15 cellular contexts compared by ENCODE assay signal in genomic region chr14:105412768-105413541, GRCh38. TPM values are rescaled to one million over a fixed set of nuclear protein-coding genes. Genes with fewer than 3 reads are reported as not detected.
DNase-seq lines count a peak whose midpoint lies in the region; ATAC-seq, FAIRE-seq and TF ChIP-seq lines count a peak whose summit lies in the region.
"Had no signal": no experiment of that assay in that cellular context is flagged by ENCODE, and none has a peak within 500 bp of the region (broad histone marks: within the 10 kb centered on the region; RNA-seq: fewer than 3 reads in every experiment).

No MANE protein-coding gene starts in this region.

- no peak overlapping the region for H2AFZ ChIP-seq in H1 (ENCODE audit: low read length)
- H2AFZ ChIP-seq: parathyroid adenoma had no signal

- H3K4me2 ChIP-seq in A549, result no peak overlapping the region
- H3K4me2 ChIP-seq in BLaER1, result peak overlapping the region; percentile 78; the same call in 1 of the 2 replicates
- H3K4me2 ChIP-seq in H1 (ENCODE audit: insufficient read depth in 1 of 2, low read depth in 2 of 2, low read length in 2 of 2), result no peak overlapping the region
- H3K4me2 ChIP-seq: KMS-11, smooth muscle cell had no signal

- no peak for DNase-seq in A549 (ENCODE audit: low read depth in 1 of 2, low spot score in 1 of 2)
- DNase-seq in NCI-H2107 treated with DMSO at 0.1 percent for 48 hours (lab: John Stamatoyannopoulos, UW; ENCODE audit: unreplicated experiment), result peak; percentile 82
- no peak for DNase-seq in H1 (ENCODE audit: low read depth in 1 of 2, low spot score in 2 of 2)
- DNase-seq in effector CD8-positive, alpha-beta T cell (lab: John Stamatoyannopoulos, UW), result no peak
- no peak for DNase-seq in Ammon's horn (ENCODE audit: low spot score)
- DNase-seq: activated effector memory CD4-positive, alpha-beta T cell treated with anti-CD3 and anti-CD28 coated beads, Interleukin-2, amount 50 U/mL, for 16 hours; foreskin fibroblast; thyroid gland had no signal

- no peaks in the 10 kb centered on the region for H3K9me3 ChIP-seq in A549
- no peaks in the 10 kb centered on the region for H3K9me3 ChIP-seq in BLaER1
- H3K9me3 ChIP-seq in H1 (ENCODE audit: insufficient read depth in 2 of 2, low read depth in 1 of 2, low read length in 1 of 2), result no peaks in the 10 kb centered on the region
- H3K9me3 ChIP-seq: thyroid gland had no signal

- H3K56ac ChIP-seq in H1 (replicated peaks; ENCODE audit: insufficient read length, low read depth, low read length), result no peak overlapping the region

- H3K27ac ChIP-seq in A549, result no peak overlapping the region
- H3K27ac ChIP-seq in BLaER1, result no peak overlapping the region
- H3K27ac ChIP-seq in H1 (ENCODE audit: low read depth, low read length), result no peak overlapping the region
- H3K27ac ChIP-seq: KMS-11, parathyroid adenoma, thyroid gland had no signal

- no peaks in the 10 kb centered on the region for H3K79me1 ChIP-seq in H1 (ENCODE audit: low read depth, low read length)

- H3K23me2 ChIP-seq in H1 (ENCODE audit: low read depth, low read length), result peaks cover 11% of the 10 kb centered on the region; the same call in 1 of the 2 replicates

- H4K20me1 ChIP-seq in BLaER1 (peaks cover 46% of the 10 kb centered on the region), H1 (replicated peaks in 1 of 2; ENCODE audit: control insufficient read depth in 1 of 2, insufficient read depth in 2 of 2, low read length in 2 of 2) (peaks cover 0 to 8% of the 10 kb centered on the region in 2 experiments)

- no peak for FAIRE-seq in A549 (lab: Jason Lieb, UNC)
- no peak for FAIRE-seq in H1 (lab: Jason Lieb, UNC)
- FAIRE-seq: colon, endothelial cell of umbilical vein had no signal

- no peak overlapping the region for H3K14ac ChIP-seq in H1 (ENCODE audit: insufficient read length)

- H4K8ac ChIP-seq in H1 (ENCODE audit: extremely low read depth, insufficient read depth, low read length), result peak overlapping the region; percentile 11; the same call in 1 of the 2 replicates

- H2BK120ac ChIP-seq in H1 (replicated peaks; ENCODE audit: low read depth, low read length), result no peak overlapping the region

- H2BK20ac ChIP-seq in H1 (ENCODE audit: low read length), result no peak overlapping the region

- H3K4me3 ChIP-seq in A549 (no peak overlapping the region), BLaER1 (no peak overlapping the region), H1 (ENCODE audit: extremely low read depth in 1 of 4, insufficient read depth in 2 of 4, low read depth in 3 of 4, low read length in 4 of 4) (no peak overlapping the region)
- H3K4me3 ChIP-seq: smooth muscle cell, thyroid gland had no signal

- CTCF ChIA-PET in A549 (lab: Yijun Ruan, JAX) (interaction anchor here (1.2 to 2.2 kb wide), 7 partner anchors 9 to 76 kb away, joined by 3 to 9 read pairs (median 5); no protein-coding TSS in a partner anchor), H1 (lab: Charles Lee; ENCODE audit: partially characterized antibody) (interaction anchor here (0.6 to 1.5 kb wide), 5 partner anchors 68 to 1258 kb away, joined by 3 to 5 read pairs (median 3); partner anchors contain the start of gene TEDC1)

- no peak for TF ChIP-seq RAD21 in A549 (conservative IDR thresholded peaks at IDR 0.05 in 1 of 2, IDR thresholded peaks at IDR 0.05 in 1 of 2)
- no peak for TF ChIP-seq RAD21 in H1 (IDR thresholded peaks at IDR 0.05 in 1 of 2, conservative IDR thresholded peaks at IDR 0.05 in 1 of 2; ENCODE audit: low read depth in 2 of 2, low read length in 2 of 2)

- no peak overlapping the region for H2BK15ac ChIP-seq in H1 (ENCODE audit: low read length)

- no peak overlapping the region for H4K91ac ChIP-seq in H1 (replicated peaks; ENCODE audit: insufficient read length, low read length)

- no peak overlapping the region for H4K5ac ChIP-seq in H1 (ENCODE audit: insufficient read length, low read depth, low read length)

- POLR2A ChIA-PET in A549 (lab: Yijun Ruan, JAX), result no interaction called here
- POLR2A ChIA-PET in H1 (lab: Charles Lee; ENCODE audit: partially characterized antibody), result interaction anchor here (0.7 to 2.8 kb wide), 4 partner anchors 9 to 61 kb away, joined by 3 to 7 read pairs (median 3); no protein-coding TSS in a partner anchor

- H3K4me1 ChIP-seq in A549 (peaks cover 13% of the 10 kb centered on the region; the same call in 2 of the 3 replicates), BLaER1 (peaks cover 56% of the 10 kb centered on the region), H1 (replicated peaks in 1 of 4; ENCODE audit: control insufficient read depth in 3 of 4, insufficient read depth in 4 of 4, low read length in 3 of 4) (peaks cover 0 to 8% (median 5%) of the 10 kb centered on the region in 4 experiments; a peak in 6 of 7 replicates)

- no peak overlapping the region for H2BK5ac ChIP-seq in H1 (ENCODE audit: low read depth, low read length)

- H3K27me3 ChIP-seq in BLaER1 (peaks cover 58% of the 10 kb centered on the region), H1 (replicated peaks in 1 of 4; ENCODE audit: control insufficient read depth in 3 of 4, extremely low read depth in 1 of 4, insufficient read depth in 3 of 4, low read length in 3 of 4) (peaks cover 8 to 48% (median 40%) of the 10 kb centered on the region in 4 experiments)
- H3K27me3 ChIP-seq: thyroid gland had no signal

- TF ChIP-seq EP300 in A549 (IDR thresholded peaks at IDR 0.05) (no peak), H1 (IDR thresholded peaks at IDR 0.05; ENCODE audit: borderline replicate concordance in 1 of 2, low read depth in 2 of 2, low read length in 2 of 2) (no peak)

- H3K9ac ChIP-seq in BLaER1 (no peak overlapping the region), H1 (replicated peaks in 1 of 4; ENCODE audit: extremely low read depth in 1 of 4, low read depth in 3 of 4, low read length in 3 of 4) (no peak overlapping the region)
- H3K9ac ChIP-seq: KMS-11, parathyroid adenoma had no signal

- no peak overlapping the region for H3K23ac ChIP-seq in H1 (ENCODE audit: insufficient read length)

- no peaks in the 10 kb centered on the region for H3K79me2 ChIP-seq in H1 (ENCODE audit: control insufficient read depth in 1 of 2, insufficient read depth in 2 of 2, low read length in 2 of 2)
- H3K79me2 ChIP-seq: parathyroid adenoma had no signal

- TF ChIP-seq CTCF in A549 (IDR thresholded peaks at IDR 0.05), result no peak
- TF ChIP-seq CTCF in H1 (IDR thresholded peaks at IDR 0.05; ENCODE audit: control extremely low read depth in 1 of 3, insufficient read depth in 1 of 3, low read depth in 1 of 3, low read length in 3 of 3), result no peak

- H2AK5ac ChIP-seq in H1 (ENCODE audit: low read depth, low read length), result no peak overlapping the region

- no peak overlapping the region for H3K4ac ChIP-seq in H1 (replicated peaks; ENCODE audit: insufficient read length, low read depth, low read length)

- no peak overlapping the region for H3K18ac ChIP-seq in H1 (ENCODE audit: extremely low read depth, low read length)

- H3K36me3 ChIP-seq in BLaER1, result no peaks in the 10 kb centered on the region; the same call in 1 of the 2 replicates
- H3K36me3 ChIP-seq in H1 (ENCODE audit: control insufficient read depth in 2 of 4, insufficient read depth in 4 of 4, low read length in 3 of 4), result no peaks in the 10 kb centered on the region; a peak in 1 of 8 replicates
- H3K36me3 ChIP-seq: thyroid gland had no signal

- TF ChIP-seq POLR2A in A549 (IDR thresholded peaks at IDR 0.05; ENCODE audit: low read length), result no peak
- no peak for TF ChIP-seq POLR2A in H1 (IDR thresholded peaks at IDR 0.05; ENCODE audit: control extremely low read depth in 1 of 2, low read depth in 2 of 2, low read length in 2 of 2)

- no peak overlapping the region for H2BK12ac ChIP-seq in H1 (ENCODE audit: low read depth, low read length)

- ATAC-seq in A549 (no peak), GM19395 (IDR thresholded peaks at IDR 0.05; ENCODE audit: unreplicated experiment) (no peak)

- WGBS in A549 (ENCODE audit: missing lambda C conversion rate), result 87% methylated on average over 5 of the region's 7 CpGs
- WGBS in H1 (ENCODE audit: extremely low coverage in 1 of 2, insufficient coverage in 1 of 2, insufficient read length in 1 of 2, insufficient replicate concordance in 2 of 2, low coverage in 1 of 2, low lambda C conversion rate in 2 of 2, missing lambda C conversion rate in 1 of 2), 2 experiments, result 87% methylated on average over 7 of the region's 7 CpGs; no CpG with 5 or more reads in 1 of the 2 experiments

TF ChIP-seq in A549, 52 proteins besides CTCF, POLR2A, EP300 and RAD21 (continues in another document):
- no peak for TF ChIP-seq NFE2L2 (conservative IDR thresholded peaks at IDR 0.05; ENCODE audit: low read length)

RNA-seq across cellular contexts. Expression of gene MTA1, which starts 6.7 kb away (rescaled TPM):
- 46.8 and 52.7 TPM in 2 replicates for polyA plus RNA-seq in A549 (2011; rRNA removed)
- 105 and 111 TPM in 2 replicates for polyA plus RNA-seq in A549 (2012; cell fraction: cytosol; rRNA removed)
- 523 and 668 TPM in 2 replicates for polyA plus RNA-seq in A549 (2012; cell fraction: nucleus; rRNA removed)
- 80.7 to 89.8 TPM (median 86.7 TPM) in 3 replicates for polyA plus RNA-seq in A549 (2017; fragmentation: RNase III; extraction: RNeasy Plus Mini Kit Qiagen cat#74134 plus additional on column Dnase treatment)
- 42.6 and 67.3 TPM in 2 replicates for polyA minus RNA-seq in A549 (2011; rRNA and poly(A)+ RNA removed)
- total RNA-seq in H1 (2021; fragmentation: NEBNext Ultra II Directional; extraction: Animal tissue kit (Norgen Biotek cat#: 25700)), result 217 and 221 TPM in 2 replicates
- polyA plus RNA-seq in H1 (2011; rRNA removed), result 73.9 and 159 TPM in 2 replicates
- polyA plus RNA-seq in H1 (2011; cell fraction: cytosol; rRNA removed), result 107 TPM
- polyA plus RNA-seq in H1 (2011; cell fraction: nucleus; rRNA removed), result 578 TPM
- 172 to 212 TPM (median 181 TPM) in 4 replicates for polyA plus RNA-seq in H1 (2012, experiment 1 of 2)
- 113 TPM for polyA plus RNA-seq in H1 (2012, experiment 2 of 2)
- polyA plus RNA-seq in H1 (2013, experiment 1 of 2), result 173 TPM
- polyA plus RNA-seq in H1 (2013, experiment 2 of 2), result 167 TPM
- 58.7 and 60.2 TPM in 2 replicates for polyA minus RNA-seq in H1 (2011; rRNA and poly(A)+ RNA removed)
- 171 TPM for polyA minus RNA-seq in H1 (2011; cell fraction: cytosol; rRNA and poly(A)+ RNA removed)
- 231 TPM for polyA minus RNA-seq in H1 (2011; cell fraction: nucleus; rRNA and poly(A)+ RNA removed)

RNA-seq across cellular contexts. Expression of gene TEX22, which starts 14.6 kb away (rescaled TPM):
- 0.06 and 0.19 TPM in 2 replicates for polyA plus RNA-seq in A549 (2011; rRNA removed)
- 0.08 and 0.12 TPM in 2 replicates for polyA plus RNA-seq in A549 (2012; cell fraction: cytosol; rRNA removed)
- polyA plus RNA-seq in A549 (2012; cell fraction: nucleus; rRNA removed), result 0.65 and 0.84 TPM in 2 replicates
- polyA plus RNA-seq in A549 (2017; fragmentation: RNase III; extraction: RNeasy Plus Mini Kit Qiagen cat#74134 plus additional on column Dnase treatment), result 0.23 to 0.51 TPM (median 0.26 TPM) in 3 replicates
- 0.44 and 0.50 TPM in 2 replicates for polyA minus RNA-seq in A549 (2011; rRNA and poly(A)+ RNA removed)
- total RNA-seq in H1 (2021; fragmentation: NEBNext Ultra II Directional; extraction: Animal tissue kit (Norgen Biotek cat#: 25700)), result 0.39 and 0.82 TPM in 2 replicates
- 0.24 and 0.67 TPM in 2 replicates for polyA plus RNA-seq in H1 (2011; rRNA removed)
- 0.70 TPM for polyA plus RNA-seq in H1 (2011; cell fraction: cytosol; rRNA removed)
- polyA plus RNA-seq in H1 (2011; cell fraction: nucleus; rRNA removed), result 5.9 TPM
- 0.28 to 0.54 TPM (median 0.42 TPM) in 4 replicates for polyA plus RNA-seq in H1 (2012, experiment 1 of 2)
- polyA plus RNA-seq in H1 (2012, experiment 2 of 2), result 0.05 TPM
- polyA plus RNA-seq in H1 (2013, experiment 1 of 2), result 0.14 TPM
- polyA plus RNA-seq in H1 (2013, experiment 2 of 2), result 0.07 TPM
- 0.10 and 0.16 TPM in 2 replicates for polyA minus RNA-seq in H1 (2011; rRNA and poly(A)+ RNA removed)
- not detected for polyA minus RNA-seq in H1 (2011; cell fraction: cytosol; rRNA and poly(A)+ RNA removed)
- 1.5 TPM for polyA minus RNA-seq in H1 (2011; cell fraction: nucleus; rRNA and poly(A)+ RNA removed)
